In genomic region chr12:6567824-6568617, GRCh38 we compare ENCODE assay signal across 1 cellular context.
TF ChIP-seq lines count a peak whose summit lies in the region.

NOP2 (minus strand) TSS chr12:6568291; CDS start chr12:6567918, 373 bp downstream.

TF ChIP-seq in HepG2, 621 proteins besides CTCF, POLR2A, EP300 and RAD21 (continued from another document and continues in another):
- no peak; the same call in 1 of the 2 replicates for TF ChIP-seq TRAFD1 (CRISPR knock-in tag; IDR thresholded peaks at IDR 0.05; ENCODE audit: borderline replicate concordance)
- TF ChIP-seq ZBTB8A (CRISPR knock-in tag; IDR thresholded peaks at IDR 0.05; ENCODE audit: borderline replicate concordance, low read depth), result no peak
- no peak for TF ChIP-seq MBD4 (IDR thresholded peaks at IDR 0.05; ENCODE audit: borderline replicate concordance, low read length)
- TF ChIP-seq, protein P1, sequence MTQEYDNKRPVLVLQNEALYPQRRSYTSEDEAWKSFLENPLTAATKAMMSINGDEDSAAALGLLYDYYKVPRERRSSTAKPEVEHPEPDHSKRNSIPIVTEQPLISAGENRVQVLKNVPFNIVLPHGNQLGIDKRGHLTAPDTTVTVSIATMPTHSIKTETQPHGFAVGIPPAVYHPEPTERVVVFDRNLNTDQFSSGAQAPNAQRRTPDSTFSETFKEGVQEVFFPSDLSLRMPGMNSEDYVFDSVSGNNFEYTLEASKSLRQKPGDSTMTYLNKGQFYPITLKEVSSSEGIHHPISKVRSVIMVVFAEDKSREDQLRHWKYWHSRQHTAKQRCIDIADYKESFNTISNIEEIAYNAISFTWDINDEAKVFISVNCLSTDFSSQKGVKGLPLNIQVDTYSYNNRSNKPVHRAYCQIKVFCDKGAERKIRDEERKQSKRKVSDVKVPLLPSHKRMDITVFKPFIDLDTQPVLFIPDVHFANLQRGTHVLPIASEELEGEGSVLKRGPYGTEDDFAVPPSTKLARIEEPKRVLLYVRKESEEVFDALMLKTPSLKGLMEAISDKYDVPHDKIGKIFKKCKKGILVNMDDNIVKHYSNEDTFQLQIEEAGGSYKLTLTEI (CRISPR knock-in tag; conservative IDR thresholded peaks at IDR 0.05), result no peak
- no peak for TF ChIP-seq EZH2 (conservative IDR thresholded peaks at IDR 0.05; ENCODE audit: low read depth, low read length)
- TF ChIP-seq ZNF776 (CRISPR knock-in tag; IDR thresholded peaks at IDR 0.05), result no peak; the same call in 1 of the 2 replicates
- TF ChIP-seq ZNF878 (CRISPR knock-in tag; IDR thresholded peaks at IDR 0.05), result peak; percentile 57
- TF ChIP-seq, protein P2, sequence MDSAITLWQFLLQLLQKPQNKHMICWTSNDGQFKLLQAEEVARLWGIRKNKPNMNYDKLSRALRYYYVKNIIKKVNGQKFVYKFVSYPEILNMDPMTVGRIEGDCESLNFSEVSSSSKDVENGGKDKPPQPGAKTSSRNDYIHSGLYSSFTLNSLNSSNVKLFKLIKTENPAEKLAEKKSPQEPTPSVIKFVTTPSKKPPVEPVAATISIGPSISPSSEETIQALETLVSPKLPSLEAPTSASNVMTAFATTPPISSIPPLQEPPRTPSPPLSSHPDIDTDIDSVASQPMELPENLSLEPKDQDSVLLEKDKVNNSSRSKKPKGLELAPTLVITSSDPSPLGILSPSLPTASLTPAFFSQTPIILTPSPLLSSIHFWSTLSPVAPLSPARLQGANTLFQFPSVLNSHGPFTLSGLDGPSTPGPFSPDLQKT (CRISPR knock-in tag; IDR thresholded peaks at IDR 0.05; ENCODE audit: borderline replicate concordance), result no peak
- peak; percentile 64 for TF ChIP-seq TFE3 (CRISPR knock-in tag; IDR thresholded peaks at IDR 0.05)
- peak; percentile 25; the same call in 1 of the 2 replicates for TF ChIP-seq FOXO1 (CRISPR knock-in tag; IDR thresholded peaks at IDR 0.05)
- TF ChIP-seq, protein P3, sequence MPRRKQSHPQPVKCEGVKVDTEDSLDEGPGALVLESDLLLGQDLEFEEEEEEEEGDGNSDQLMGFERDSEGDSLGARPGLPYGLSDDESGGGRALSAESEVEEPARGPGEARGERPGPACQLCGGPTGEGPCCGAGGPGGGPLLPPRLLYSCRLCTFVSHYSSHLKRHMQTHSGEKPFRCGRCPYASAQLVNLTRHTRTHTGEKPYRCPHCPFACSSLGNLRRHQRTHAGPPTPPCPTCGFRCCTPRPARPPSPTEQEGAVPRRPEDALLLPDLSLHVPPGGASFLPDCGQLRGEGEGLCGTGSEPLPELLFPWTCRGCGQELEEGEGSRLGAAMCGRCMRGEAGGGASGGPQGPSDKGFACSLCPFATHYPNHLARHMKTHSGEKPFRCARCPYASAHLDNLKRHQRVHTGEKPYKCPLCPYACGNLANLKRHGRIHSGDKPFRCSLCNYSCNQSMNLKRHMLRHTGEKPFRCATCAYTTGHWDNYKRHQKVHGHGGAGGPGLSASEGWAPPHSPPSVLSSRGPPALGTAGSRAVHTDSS (CRISPR knock-in tag; conservative IDR thresholded peaks at IDR 0.05), result no peak
- no peak for TF ChIP-seq ZNF382 (CRISPR knock-in tag; IDR thresholded peaks at IDR 0.05; ENCODE audit: borderline replicate concordance)
- TF ChIP-seq ZNF367 (CRISPR knock-in tag; IDR thresholded peaks at IDR 0.05; ENCODE audit: borderline replicate concordance), result no peak; the same call in 1 of the 2 replicates
- no peak for TF ChIP-seq ZNF775 (CRISPR knock-in tag; IDR thresholded peaks at IDR 0.05; ENCODE audit: borderline replicate concordance)
- TF ChIP-seq NFIB (CRISPR knock-in tag; IDR thresholded peaks at IDR 0.05; ENCODE audit: borderline replicate concordance), result no peak
- TF ChIP-seq, protein P4, sequence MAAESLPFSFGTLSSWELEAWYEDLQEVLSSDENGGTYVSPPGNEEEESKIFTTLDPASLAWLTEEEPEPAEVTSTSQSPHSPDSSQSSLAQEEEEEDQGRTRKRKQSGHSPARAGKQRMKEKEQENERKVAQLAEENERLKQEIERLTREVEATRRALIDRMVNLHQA (CRISPR knock-in tag; IDR thresholded peaks at IDR 0.05), result no peak
- TF ChIP-seq PHB2 (IDR thresholded peaks at IDR 0.05; ENCODE audit: partially characterized antibody), result no peak
- peak; percentile 57; the same call in 1 of the 2 replicates for TF ChIP-seq ZNF768 (CRISPR knock-in tag; IDR thresholded peaks at IDR 0.05)
- TF ChIP-seq, protein P5, sequence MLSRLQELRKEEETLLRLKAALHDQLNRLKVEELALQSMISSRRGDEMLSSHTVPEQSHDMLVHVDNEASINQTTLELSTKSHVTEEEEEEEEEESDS (CRISPR knock-in tag; IDR thresholded peaks at IDR 0.05; ENCODE audit: borderline replicate concordance), result no peak
- TF ChIP-seq ZNF816 (CRISPR knock-in tag; IDR thresholded peaks at IDR 0.05; ENCODE audit: borderline replicate concordance), result peak; percentile 73; the same call in 1 of the 2 replicates
- no peak for TF ChIP-seq PCBP2 (optimal IDR thresholded peaks at IDR 0.05; ENCODE audit: low read depth, low read length, poor library complexity, severe bottlenecking)
- peak; percentile 39; the same call in 1 of the 2 replicates for TF ChIP-seq ZNF335 (CRISPR knock-in tag; IDR thresholded peaks at IDR 0.05)
- TF ChIP-seq ATM (IDR thresholded peaks at IDR 0.05; ENCODE audit: borderline replicate concordance), result no peak
- TF ChIP-seq NPAS2 (CRISPR knock-in tag; IDR thresholded peaks at IDR 0.05; ENCODE audit: borderline replicate concordance), result no peak
- TF ChIP-seq, protein P6, sequence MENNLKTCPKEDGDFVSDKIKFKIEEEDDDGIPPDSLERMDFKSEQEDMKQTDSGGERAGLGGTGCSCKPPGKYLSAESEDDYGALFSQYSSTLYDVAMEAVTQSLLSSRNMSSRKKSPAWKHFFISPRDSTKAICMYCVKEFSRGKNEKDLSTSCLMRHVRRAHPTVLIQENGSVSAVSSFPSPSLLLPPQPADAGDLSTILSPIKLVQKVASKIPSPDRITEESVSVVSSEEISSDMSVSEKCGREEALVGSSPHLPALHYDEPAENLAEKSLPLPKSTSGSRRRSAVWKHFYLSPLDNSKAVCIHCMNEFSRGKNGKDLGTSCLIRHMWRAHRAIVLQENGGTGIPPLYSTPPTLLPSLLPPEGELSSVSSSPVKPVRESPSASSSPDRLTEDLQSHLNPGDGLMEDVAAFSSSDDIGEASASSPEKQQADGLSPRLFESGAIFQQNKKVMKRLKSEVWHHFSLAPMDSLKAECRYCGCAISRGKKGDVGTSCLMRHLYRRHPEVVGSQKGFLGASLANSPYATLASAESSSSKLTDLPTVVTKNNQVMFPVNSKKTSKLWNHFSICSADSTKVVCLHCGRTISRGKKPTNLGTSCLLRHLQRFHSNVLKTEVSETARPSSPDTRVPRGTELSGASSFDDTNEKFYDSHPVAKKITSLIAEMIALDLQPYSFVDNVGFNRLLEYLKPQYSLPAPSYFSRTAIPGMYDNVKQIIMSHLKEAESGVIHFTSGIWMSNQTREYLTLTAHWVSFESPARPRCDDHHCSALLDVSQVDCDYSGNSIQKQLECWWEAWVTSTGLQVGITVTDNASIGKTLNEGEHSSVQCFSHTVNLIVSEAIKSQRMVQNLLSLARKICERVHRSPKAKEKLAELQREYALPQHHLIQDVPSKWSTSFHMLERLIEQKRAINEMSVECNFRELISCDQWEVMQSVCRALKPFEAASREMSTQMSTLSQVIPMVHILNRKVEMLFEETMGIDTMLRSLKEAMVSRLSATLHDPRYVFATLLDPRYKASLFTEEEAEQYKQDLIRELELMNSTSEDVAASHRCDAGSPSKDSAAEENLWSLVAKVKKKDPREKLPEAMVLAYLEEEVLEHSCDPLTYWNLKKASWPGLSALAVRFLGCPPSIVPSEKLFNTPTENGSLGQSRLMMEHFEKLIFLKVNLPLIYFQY (CRISPR knock-in tag; IDR thresholded peaks at IDR 0.05; ENCODE audit: borderline replicate concordance), result no peak; the same call in 1 of the 2 replicates
- no peak for TF ChIP-seq PAWR (CRISPR knock-in tag; IDR thresholded peaks at IDR 0.05; ENCODE audit: borderline replicate concordance)
- TF ChIP-seq CBFB (CRISPR knock-in tag; IDR thresholded peaks at IDR 0.05), result no peak
- no peak for TF ChIP-seq IRF2 (CRISPR knock-in tag; IDR thresholded peaks at IDR 0.05)
- TF ChIP-seq POLR2AphosphoS5 (IDR thresholded peaks at IDR 0.05; ENCODE audit: low read depth, low read length), result peak; percentile 90
- no peak for TF ChIP-seq CHD4 (IDR thresholded peaks at IDR 0.05; ENCODE audit: borderline replicate concordance, low read length)
- TF ChIP-seq ZNF720 (CRISPR knock-in tag; IDR thresholded peaks at IDR 0.05), result no peak
- no peak for TF ChIP-seq ZNF234 (CRISPR knock-in tag; conservative IDR thresholded peaks at IDR 0.05)
- TF ChIP-seq ZNF383 (CRISPR knock-in tag; IDR thresholded peaks at IDR 0.05; ENCODE audit: borderline replicate concordance), result no peak
- 0 out of 2 replicates have a peak, but pooled peaks have one; percentile 34 for TF ChIP-seq ZNF263 (CRISPR knock-in tag; IDR thresholded peaks at IDR 0.05)
- TF ChIP-seq JUNB (CRISPR knock-in tag; IDR thresholded peaks at IDR 0.05; ENCODE audit: borderline replicate concordance), result no peak
- no peak for TF ChIP-seq NCOR1 (IDR thresholded peaks at IDR 0.05; ENCODE audit: borderline replicate concordance, low read length)
- TF ChIP-seq DNMT1 (CRISPR knock-in tag; IDR thresholded peaks at IDR 0.05), result no peak
- no peak for TF ChIP-seq ZNF7 (CRISPR knock-in tag; IDR thresholded peaks at IDR 0.05)
- TF ChIP-seq, protein P7, sequence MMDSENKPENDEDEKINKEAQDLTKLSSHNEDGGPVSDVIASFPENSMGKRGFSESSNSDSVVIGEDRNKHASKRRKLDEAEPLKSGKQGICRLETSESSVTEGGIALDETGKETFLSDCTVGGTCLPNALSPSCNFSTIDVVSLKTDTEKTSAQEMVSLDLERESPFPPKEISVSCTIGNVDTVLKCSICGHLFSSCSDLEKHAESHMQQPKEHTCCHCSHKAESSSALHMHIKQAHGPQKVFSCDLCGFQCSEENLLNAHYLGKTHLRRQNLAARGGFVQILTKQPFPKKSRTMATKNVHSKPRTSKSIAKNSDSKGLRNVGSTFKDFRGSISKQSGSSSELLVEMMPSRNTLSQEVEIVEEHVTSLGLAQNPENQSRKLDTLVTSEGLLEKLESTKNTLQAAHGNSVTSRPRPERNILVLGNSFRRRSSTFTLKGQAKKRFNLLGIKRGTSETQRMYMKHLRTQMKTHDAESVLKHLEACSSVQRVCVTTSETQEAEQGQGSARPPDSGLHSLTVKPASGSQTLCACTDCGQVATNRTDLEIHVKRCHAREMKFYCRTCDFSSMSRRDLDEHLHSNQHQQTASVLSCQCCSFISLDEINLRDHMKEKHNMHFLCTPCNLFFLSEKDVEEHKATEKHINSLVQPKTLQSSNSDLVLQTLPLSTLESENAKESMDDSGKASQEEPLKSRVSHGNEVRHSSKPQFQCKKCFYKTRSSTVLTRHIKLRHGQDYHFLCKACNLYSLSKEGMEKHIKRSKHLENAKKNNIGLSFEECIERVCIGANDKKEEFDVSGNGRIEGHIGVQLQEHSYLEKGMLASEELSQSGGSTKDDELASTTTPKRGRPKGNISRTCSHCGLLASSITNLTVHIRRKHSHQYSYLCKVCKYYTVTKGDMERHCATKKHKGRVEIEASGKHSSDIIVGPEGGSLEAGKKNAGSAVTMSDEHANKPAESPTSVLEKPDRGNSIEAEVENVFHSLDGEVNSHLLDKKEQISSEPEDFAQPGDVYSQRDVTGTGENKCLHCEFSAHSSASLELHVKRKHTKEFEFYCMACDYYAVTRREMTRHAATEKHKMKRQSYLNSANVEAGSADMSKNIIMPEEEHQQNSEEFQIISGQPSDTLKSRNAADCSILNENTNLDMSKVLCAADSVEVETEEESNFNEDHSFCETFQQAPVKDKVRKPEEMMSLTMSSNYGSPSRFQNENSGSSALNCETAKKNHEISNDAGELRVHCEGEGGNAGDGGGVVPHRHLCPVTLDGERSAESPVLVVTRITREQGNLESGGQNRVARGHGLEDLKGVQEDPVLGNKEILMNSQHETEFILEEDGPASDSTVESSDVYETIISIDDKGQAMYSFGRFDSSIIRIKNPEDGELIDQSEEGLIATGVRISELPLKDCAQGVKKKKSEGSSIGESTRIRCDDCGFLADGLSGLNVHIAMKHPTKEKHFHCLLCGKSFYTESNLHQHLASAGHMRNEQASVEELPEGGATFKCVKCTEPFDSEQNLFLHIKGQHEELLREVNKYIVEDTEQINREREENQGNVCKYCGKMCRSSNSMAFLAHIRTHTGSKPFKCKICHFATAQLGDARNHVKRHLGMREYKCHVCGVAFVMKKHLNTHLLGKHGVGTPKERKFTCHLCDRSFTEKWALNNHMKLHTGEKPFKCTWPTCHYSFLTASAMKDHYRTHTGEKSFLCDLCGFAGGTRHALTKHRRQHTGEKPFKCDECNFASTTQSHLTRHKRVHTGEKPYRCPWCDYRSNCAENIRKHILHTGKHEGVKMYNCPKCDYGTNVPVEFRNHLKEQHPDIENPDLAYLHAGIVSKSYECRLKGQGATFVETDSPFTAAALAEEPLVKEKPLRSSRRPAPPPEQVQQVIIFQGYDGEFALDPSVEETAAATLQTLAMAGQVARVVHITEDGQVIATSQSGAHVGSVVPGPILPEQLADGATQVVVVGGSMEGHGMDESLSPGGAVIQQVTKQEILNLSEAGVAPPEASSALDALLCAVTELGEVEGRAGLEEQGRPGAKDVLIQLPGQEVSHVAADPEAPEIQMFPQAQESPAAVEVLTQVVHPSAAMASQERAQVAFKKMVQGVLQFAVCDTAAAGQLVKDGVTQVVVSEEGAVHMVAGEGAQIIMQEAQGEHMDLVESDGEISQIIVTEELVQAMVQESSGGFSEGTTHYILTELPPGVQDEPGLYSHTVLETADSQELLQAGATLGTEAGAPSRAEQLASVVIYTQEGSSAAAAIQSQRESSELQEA (CRISPR knock-in tag; IDR thresholded peaks at IDR 0.05; ENCODE audit: not compliant biosample characterization), result peak; percentile 75
- TF ChIP-seq NFYC (CRISPR knock-in tag; IDR thresholded peaks at IDR 0.05), result 0 out of 2 replicates have a peak, but pooled peaks have one; percentile 5
